ENCODE assay signal across 9 cellular contexts in genomic region chr1:97820470-97821188, GRCh38.
DNase-seq lines count a peak whose midpoint lies in the region; ATAC-seq, FAIRE-seq and TF ChIP-seq lines count a peak whose summit lies in the region.
"Had no signal": no experiment of that assay in that cellular context is flagged by ENCODE, and none has a peak within 500 bp of the region (broad histone marks: within the 10 kb centered on the region; RNA-seq: fewer than 3 reads in every experiment).

No MANE protein-coding gene starts in this region.

- DNase-seq in EL (peak; percentile 43), NCI-H1694 (lab: John Stamatoyannopoulos, UW) (peak; percentile 17), bronchial epithelial cell (ENCODE audit: low read depth) (peak; percentile 43), naive B cell (peak; percentile 6), NCI-H1048 (lab: John Stamatoyannopoulos, UW) (no peak), sigmoid colon (no peak)

- intact Hi-C loops in sigmoid colon (cut with DNase I): no loop called here

- no peak overlapping the region for H3K27ac ChIP-seq in sigmoid colon
- H3K27ac ChIP-seq: parathyroid adenoma had no signal

- WGBS in sigmoid colon, 2 donors: 38 to 60% methylated on average over 6 of the region's 6 CpGs

- H3K27me3 ChIP-seq in bronchial epithelial cell (ENCODE audit: control insufficient read depth, insufficient read depth, low read length) (no peaks in the 10 kb centered on the region), sigmoid colon (no peaks in the 10 kb centered on the region)

- no peaks in the 10 kb centered on the region for H3K27me3 Mint-ChIP-seq in naive B cell
- no peaks in the 10 kb centered on the region for H3K27me3 Mint-ChIP-seq in activated T-helper 17 cell treated with anti-CD3 and anti-CD28 coated beads, Interleukin-2, amount 50 U/mL, for 72 hours

- H3K36me3 ChIP-seq in bronchial epithelial cell (ENCODE audit: control insufficient read depth, insufficient read depth, low read length) (no peaks in the 10 kb centered on the region), sigmoid colon (no peaks in the 10 kb centered on the region)

- no peak overlapping the region for H3K27ac Mint-ChIP-seq in naive B cell
- no peak overlapping the region for H3K27ac Mint-ChIP-seq in activated T-helper 17 cell treated with anti-CD3 and anti-CD28 coated beads, Interleukin-2, amount 50 U/mL, for 72 hours

- H3K4me3 ChIP-seq in bronchial epithelial cell (ENCODE audit: low read depth, low read length) (no peak overlapping the region), sigmoid colon (no peak overlapping the region)

- peaks cover 0 to 6% (median 0%) of the 10 kb centered on the region in 3 donors for H3K4me1 Mint-ChIP-seq in naive B cell
- no peaks in the 10 kb centered on the region for H3K4me1 Mint-ChIP-seq in activated T-helper 17 cell treated with anti-CD3 and anti-CD28 coated beads, Interleukin-2, amount 50 U/mL, for 72 hours

- no peaks in the 10 kb centered on the region for H3K4me1 ChIP-seq in sigmoid colon
- H3K4me1 ChIP-seq: parathyroid adenoma had no signal

- ATAC-seq in GM21529 (IDR thresholded peaks at IDR 0.05; ENCODE audit: unreplicated experiment) (peak; percentile 67), naive B cell (ENCODE audit: low read depth in 2 of 2) (peak in 1 of 2 donors; percentile 58)
- no peak for ATAC-seq in activated T-helper 17 cell treated with anti-CD3 and anti-CD28 coated beads, Interleukin-2, amount 50 U/mL, for 72 hours (replicated peaks)

- TF ChIP-seq POLR2A in sigmoid colon (IDR thresholded peaks at IDR 0.05): no peak

- no peak overlapping the region for H3K4me3 Mint-ChIP-seq in naive B cell
- no peak overlapping the region for H3K4me3 Mint-ChIP-seq in activated T-helper 17 cell treated with anti-CD3 and anti-CD28 coated beads, Interleukin-2, amount 50 U/mL, for 72 hours

- TF ChIP-seq EP300 in sigmoid colon (IDR thresholded peaks at IDR 0.05): no peak

- no peaks in the 10 kb centered on the region for H3K9me3 ChIP-seq in sigmoid colon

- no peaks in the 10 kb centered on the region for H3K9me3 Mint-ChIP-seq in naive B cell
- no peaks in the 10 kb centered on the region for H3K9me3 Mint-ChIP-seq in activated T-helper 17 cell treated with anti-CD3 and anti-CD28 coated beads, Interleukin-2, amount 50 U/mL, for 72 hours

- FAIRE-seq in bronchial epithelial cell (lab: Jason Lieb, UNC): no peak

- TF ChIP-seq CTCF in bronchial epithelial cell (IDR thresholded peaks at IDR 0.05; ENCODE audit: insufficient read depth, low read length, severe bottlenecking) (peak; percentile 32), sigmoid colon (IDR thresholded peaks at IDR 0.05) (peak in 2 of 4 experiments; percentile 19 to 42)

- H3K36me3 Mint-ChIP-seq in naive B cell: no peaks in the 10 kb centered on the region
- peaks cover 4% of the 10 kb centered on the region for H3K36me3 Mint-ChIP-seq in activated T-helper 17 cell treated with anti-CD3 and anti-CD28 coated beads, Interleukin-2, amount 50 U/mL, for 72 hours (ENCODE audit: low read depth)

Comparison
In these comparisons a context has a peak if more than half of its experiments do, and no peak if none do; other contexts are left out.
1. DNase-seq: peak in EL (single experiment), NCI-H1694 (single experiment), bronchial epithelial cell (single experiment) and naive B cell (single experiment); none in NCI-H1048 (single experiment) and sigmoid colon (single experiment).